20 cellular contexts compared by ENCODE assay signal in genomic region chr2:42936632-42936996, GRCh38.
DNase-seq lines count a peak whose midpoint lies in the region; ATAC-seq and TF ChIP-seq lines count a peak whose summit lies in the region.
"Had no signal": no experiment of that assay in that cellular context is flagged by ENCODE, and none has a peak within 500 bp of the region (broad histone marks: within the 10 kb centered on the region; RNA-seq: fewer than 3 reads in every experiment).

No MANE protein-coding gene starts in this region.

- H3K14ac ChIP-seq in trophoblast cell (ENCODE audit: low read length), result no peak overlapping the region

- H2BK120ac ChIP-seq in trophoblast cell (ENCODE audit: insufficient read depth, low read length, poor library complexity), result peak overlapping the region; percentile 9

- H3K4ac ChIP-seq in trophoblast cell (ENCODE audit: low read depth, low read length), result no peak overlapping the region

- peak overlapping the region; percentile 21; the same call in 1 of the 2 replicates for H3K4me2 ChIP-seq in BLaER1
- H3K4me2 ChIP-seq in trophoblast cell (ENCODE audit: low read length), result no peak overlapping the region
- H3K4me2 ChIP-seq: A549 had no signal

- WGBS in trophoblast cell (ENCODE audit: extremely low coverage, insufficient coverage, insufficient read length), result no CpG with 5 or more reads among the region's 3 CpGs

- no peak overlapping the region for H3K18ac ChIP-seq in trophoblast cell (ENCODE audit: low read length)

- H4K91ac ChIP-seq in trophoblast cell (ENCODE audit: low read depth, low read length), result no peak overlapping the region

- peak overlapping the region; percentile 12 for H2BK12ac ChIP-seq in trophoblast cell (ENCODE audit: low read length)

- H3K36me3 ChIP-seq in BLaER1 (no peaks in the 10 kb centered on the region), adipocyte (ENCODE audit: control insufficient read depth, insufficient read depth, low read length, severe bottlenecking) (no peaks in the 10 kb centered on the region), left ventricle myocardium inferior (no peaks in the 10 kb centered on the region), trophoblast cell (ENCODE audit: control insufficient read depth in 1 of 2, insufficient read depth in 2 of 2, low read length in 2 of 2) (no peaks in the 10 kb centered on the region)
- H3K36me3 ChIP-seq: SJCRH30 had no signal

- H3K9ac ChIP-seq in BLaER1 (no peak overlapping the region), adipocyte (ENCODE audit: low read length) (peak overlapping the region; percentile 66), trophoblast cell (ENCODE audit: low read length) (no peak overlapping the region)

- intact Hi-C loops in left ventricle myocardium inferior (cut with micrococcal nuclease), result no loop called here

- no peak overlapping the region for H4K8ac ChIP-seq in trophoblast cell (ENCODE audit: low read depth, low read length)

- H3K79me1 ChIP-seq in trophoblast cell (ENCODE audit: low read length), result peaks cover 6% of the 10 kb centered on the region

- H3K4me3 ChIP-seq in BLaER1 (no peak overlapping the region), adipocyte (ENCODE audit: low read length) (no peak overlapping the region), left ventricle myocardium inferior (no peak overlapping the region), trophoblast cell (ENCODE audit: low read depth, low read length) (no peak overlapping the region)
- H3K4me3 ChIP-seq: A549, SJCRH30 had no signal

- no peaks in the 10 kb centered on the region for H4K20me1 ChIP-seq in BLaER1

- H4K12ac ChIP-seq in trophoblast cell (ENCODE audit: low read depth, low read length), result no peak overlapping the region

- no peak for TF ChIP-seq CTCF in left ventricle myocardium inferior (IDR thresholded peaks at IDR 0.05; ENCODE audit: borderline replicate concordance)

- DNase-seq in adipocyte (ENCODE audit: low read depth) (no peak), left ventricle myocardium inferior (no peak), trophoblast cell (no peak), caudate nucleus (lab: John Stamatoyannopoulos, UW) (no peak)
- DNase-seq: Calu3; CD8-positive, alpha-beta T cell; GF-D8; KBM-7; NCI-H1417 treated with DMSO at 0.1 percent for 48 hours; NCI-H1930; NCI-H526; PC-3; RPMI8226; SJCRH30 had no signal

- no peak for ATAC-seq in GM18861 (IDR thresholded peaks at IDR 0.05; ENCODE audit: unreplicated experiment)
- ATAC-seq in HG02610 (IDR thresholded peaks at IDR 0.05; ENCODE audit: unreplicated experiment), result no peak
- no peak for ATAC-seq in GM19395 (IDR thresholded peaks at IDR 0.05; ENCODE audit: unreplicated experiment)
- ATAC-seq: CD8-positive, alpha-beta T cell; HepG2; PC-3 had no signal

- H3K27me3 ChIP-seq in BLaER1, result no peaks in the 10 kb centered on the region
- H3K27me3 ChIP-seq in adipocyte (replicated peaks; ENCODE audit: control insufficient read depth, insufficient read depth, low read length), result no peaks in the 10 kb centered on the region
- no peaks in the 10 kb centered on the region for H3K27me3 ChIP-seq in left ventricle myocardium inferior (ENCODE audit: low read depth)
- H3K27me3 ChIP-seq in trophoblast cell (ENCODE audit: insufficient read depth, low read length), result no peaks in the 10 kb centered on the region
- H3K27me3 ChIP-seq: SJCRH30 had no signal

- peaks cover 62% of the 10 kb centered on the region for H3K4me1 ChIP-seq in BLaER1
- peaks cover 9% of the 10 kb centered on the region for H3K4me1 ChIP-seq in adipocyte (ENCODE audit: control insufficient read depth, insufficient read depth, low read length)
- peaks cover 75% of the 10 kb centered on the region for H3K4me1 ChIP-seq in left ventricle myocardium inferior
- H3K4me1 ChIP-seq in trophoblast cell (ENCODE audit: control insufficient read depth in 1 of 2, insufficient read depth in 2 of 2, low read length in 2 of 2), result peaks cover 15 to 27% of the 10 kb centered on the region in 2 experiments

- peaks cover 3% of the 10 kb centered on the region for H3K79me2 ChIP-seq in trophoblast cell (ENCODE audit: control insufficient read depth, insufficient read depth, low read length, poor library complexity)

- H3K9me3 ChIP-seq in BLaER1 (no peaks in the 10 kb centered on the region), adipocyte (ENCODE audit: control insufficient read depth, low read length) (no peaks in the 10 kb centered on the region), left ventricle myocardium inferior (replicated peaks) (no peaks in the 10 kb centered on the region), trophoblast cell (ENCODE audit: insufficient read depth, low read depth, low read length) (no peaks in the 10 kb centered on the region)
- H3K9me3 ChIP-seq: A549, SJCRH30 had no signal

- H3K27ac ChIP-seq in BLaER1 (no peak overlapping the region), left ventricle myocardium inferior (replicated peaks) (peak overlapping the region; percentile 64), trophoblast cell (ENCODE audit: low read depth, low read length) (no peak overlapping the region), caudate nucleus (ENCODE audit: low read depth, low read length) (no peak overlapping the region)
- H3K27ac ChIP-seq: A549, SJCRH30 had no signal

- no peak overlapping the region for H3K23ac ChIP-seq in trophoblast cell (ENCODE audit: low read length)

- no peak overlapping the region for H2BK5ac ChIP-seq in trophoblast cell (ENCODE audit: low read depth, low read length, poor library complexity)

- no peak overlapping the region for H2AFZ ChIP-seq in trophoblast cell (ENCODE audit: insufficient read depth, low read length, poor library complexity)

- peak overlapping the region; percentile 28 for H2AK5ac ChIP-seq in trophoblast cell (ENCODE audit: low read length)
